Comparison of ENCODE assay signal across 2 cellular contexts in genomic region chr1:51740652-51741051, GRCh38.
TF ChIP-seq lines count a peak whose summit lies in the region.

No MANE protein-coding gene starts in this region.

TF ChIP-seq in GM12878, 131 proteins besides CTCF, POLR2A, EP300 and RAD21 (continues in another document):
- TF ChIP-seq DPF2 (IDR thresholded peaks at IDR 0.05) (0 out of 2 replicates have a peak, but pooled peaks have one; percentile 17), MXI1 (IDR thresholded peaks at IDR 0.05; ENCODE audit: low read depth, low read length) (no peak), NKRF (conservative IDR thresholded peaks at IDR 0.05) (no peak), EED (IDR thresholded peaks at IDR 0.05; ENCODE audit: low read depth) (0 out of 2 replicates have a peak, but pooled peaks have one; percentile 28), STAT1 (conservative IDR thresholded peaks at IDR 0.05) (no peak), IKZF2 (IDR thresholded peaks at IDR 0.05) (peak in 1 of 2 experiments; percentile 17; a peak in 1 of 4 replicates), YY1 (IDR thresholded peaks at IDR 0.05; ENCODE audit: low read depth, low read length) (no peak), NFIC (IDR thresholded peaks at IDR 0.05; ENCODE audit: low read depth, low read length) (peak; percentile 89), SMAD1 (IDR thresholded peaks at IDR 0.05; ENCODE audit: low read depth, partially characterized antibody) (no peak), YBX1 (IDR thresholded peaks at IDR 0.05) (no peak), IRF4 (IDR thresholded peaks at IDR 0.05; ENCODE audit: low read depth, low read length) (peak; percentile 74; the same call in 1 of the 2 replicates), ZNF384 (IDR thresholded peaks at IDR 0.05; ENCODE audit: borderline replicate concordance, low read depth, low read length) (no peak), ZBTB11 (CRISPR knock-in tag; IDR thresholded peaks at IDR 0.05) (no peak), CREM (IDR thresholded peaks at IDR 0.05; ENCODE audit: low read depth) (peak; percentile 63; the same call in 1 of the 2 replicates), RELA (IDR thresholded peaks at IDR 0.05; ENCODE audit: borderline replicate concordance, partially characterized antibody) (no peak), FOXK2 (IDR thresholded peaks at IDR 0.05) (no peak), SMARCA5 (IDR thresholded peaks at IDR 0.05) (no peak), REST (IDR thresholded peaks at IDR 0.05; ENCODE audit: low read depth, low read length) (no peak)

TF ChIP-seq in HepG2, 621 proteins besides CTCF, POLR2A, EP300 and RAD21:
- no peak for TF ChIP-seq SSRP1 (CRISPR knock-in tag; IDR thresholded peaks at IDR 0.05)
- no peak for TF ChIP-seq PBX3 (CRISPR knock-in tag; IDR thresholded peaks at IDR 0.05; ENCODE audit: borderline replicate concordance)
- TF ChIP-seq ARID2 (CRISPR knock-in tag; IDR thresholded peaks at IDR 0.05; ENCODE audit: borderline replicate concordance) = no peak
- no peak for TF ChIP-seq PAXIP1 (CRISPR knock-in tag; conservative IDR thresholded peaks at IDR 0.05)
- no peak for TF ChIP-seq USF2 (IDR thresholded peaks at IDR 0.05; ENCODE audit: low read depth, low read length)
- no peak for TF ChIP-seq USF2 (CRISPR knock-in tag; IDR thresholded peaks at IDR 0.05; ENCODE audit: borderline replicate concordance)
- no peak for TF ChIP-seq REPIN1 (CRISPR knock-in tag; IDR thresholded peaks at IDR 0.05; ENCODE audit: borderline replicate concordance, low read depth)
- no peak for TF ChIP-seq ZNF253 (CRISPR knock-in tag; IDR thresholded peaks at IDR 0.05; ENCODE audit: borderline replicate concordance)
- no peak for TF ChIP-seq CSRNP1 (CRISPR knock-in tag; IDR thresholded peaks at IDR 0.05)
- no peak for TF ChIP-seq MXI1 (IDR thresholded peaks at IDR 0.05; ENCODE audit: borderline replicate concordance, low read depth, low read length)
- no peak for TF ChIP-seq ZNF280D (CRISPR knock-in tag; IDR thresholded peaks at IDR 0.05)
- no peak for TF ChIP-seq ZBTB46 (CRISPR knock-in tag; IDR thresholded peaks at IDR 0.05; ENCODE audit: borderline replicate concordance)
- no peak for TF ChIP-seq TRAFD1 (CRISPR knock-in tag; IDR thresholded peaks at IDR 0.05; ENCODE audit: borderline replicate concordance)
- no peak for TF ChIP-seq ARHGAP35 (CRISPR knock-in tag; IDR thresholded peaks at IDR 0.05; ENCODE audit: borderline replicate concordance)
- TF ChIP-seq ZNF598 (CRISPR knock-in tag; IDR thresholded peaks at IDR 0.05; ENCODE audit: borderline replicate concordance) = no peak
